Comparison of ENCODE assay signal across 15 cellular contexts in the genomic region with DNA sequence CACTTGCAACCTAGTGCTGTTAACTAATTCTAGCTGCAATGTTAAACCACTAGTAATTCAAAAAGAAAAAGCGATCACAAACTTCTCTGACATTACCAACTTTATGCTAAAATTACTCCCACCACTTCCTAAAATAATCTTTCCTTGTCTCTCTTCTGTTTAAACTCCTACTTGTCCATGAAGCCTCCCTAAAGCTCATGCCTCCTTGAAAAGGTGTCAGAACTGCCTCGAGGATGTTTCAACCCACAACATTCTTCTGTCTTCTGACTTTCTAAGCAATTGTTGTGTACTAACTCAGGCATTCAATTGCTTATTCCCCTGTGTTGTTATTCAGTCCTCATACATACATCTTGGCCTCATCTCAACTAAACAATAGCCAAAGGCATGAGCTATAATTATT. TPM values are rescaled to one million over a fixed set of nuclear protein-coding genes. Genes with fewer than 3 reads are reported as not detected.
A peak's percentile ranks its signal among the peaks of the same experiment; 100 is the strongest.
DNase-seq lines count a peak whose midpoint lies in the region; ATAC-seq and TF ChIP-seq lines count a peak whose summit lies in the region.
"Had no signal": no experiment of that assay in that cellular context is flagged by ENCODE, and none has a peak within 500 bp of the region (broad histone marks: within the 10 kb centered on the region; RNA-seq: fewer than 3 reads in every experiment).

No MANE protein-coding gene starts in this region.

- no peak for DNase-seq in activated CD8-positive, alpha-beta memory T cell treated with anti-CD3 and anti-CD28 coated beads, Interleukin-2, amount 10 ng/mL, durations not matched to agents 7 days and 5 days
- DNase-seq in activated CD8-positive, alpha-beta memory T cell treated with anti-CD3 and anti-CD28 coated beads, Interleukin-2, amount 50 U/mL, for 4 hours, result no peak
- no peak for DNase-seq in central memory CD8-positive, alpha-beta T cell (ENCODE audit: low spot score in 2 of 2)
- DNase-seq in gastrocnemius medialis (no peak), 8988T (no peak)
- DNase-seq: ACHN; activated CD8-positive, alpha-beta memory T cell treated with anti-CD3 and anti-CD28 coated beads for 24 hours; cortex of kidney; MG63; NCI-H2171 treated with DMSO at 0.1 percent for 48 hours; ovary; upper lobe of left lung had no signal

- TF ChIP-seq CTCF in gastrocnemius medialis (IDR thresholded peaks at IDR 0.05 in 4 of 5, conservative IDR thresholded peaks at IDR 0.05 in 1 of 5), result no peak

- H3K9me3 ChIP-seq in KOPT-K1 (ENCODE audit: insufficient read depth, low read length, poor library complexity, severe bottlenecking) (no peaks in the 10 kb centered on the region), gastrocnemius medialis (no peaks in the 10 kb centered on the region)
- H3K9me3 ChIP-seq: MG63, ovary, upper lobe of left lung had no signal

- no peak for ATAC-seq in activated CD8-positive, alpha-beta memory T cell treated with anti-CD3 and anti-CD28 coated beads, Interleukin-2, amount 10 ng/mL, durations not matched to agents 7 days and 5 days
- ATAC-seq in central memory CD8-positive, alpha-beta T cell (replicated peaks; ENCODE audit: extremely low read depth, poor library complexity, severe bottlenecking), result no peak
- no peak for ATAC-seq in gastrocnemius medialis
- ATAC-seq in HG03460 (IDR thresholded peaks at IDR 0.05; ENCODE audit: unreplicated experiment), result no peak
- no peak for ATAC-seq in GM19452 (IDR thresholded peaks at IDR 0.05; ENCODE audit: unreplicated experiment)

- H3K36me3 Mint-ChIP-seq in activated CD8-positive, alpha-beta memory T cell treated with anti-CD3 and anti-CD28 coated beads, Interleukin-2, amount 10 ng/mL, durations not matched to agents 7 days and 5 days, result peaks cover 40% of the 10 kb centered on the region
- peaks cover 1% of the 10 kb centered on the region for H3K36me3 Mint-ChIP-seq in central memory CD8-positive, alpha-beta T cell (ENCODE audit: insufficient read depth)

- no peak for TF ChIP-seq POLR2A in gastrocnemius medialis (IDR thresholded peaks at IDR 0.05)

- no peaks in the 10 kb centered on the region for H3K9me3 Mint-ChIP-seq in activated CD8-positive, alpha-beta memory T cell treated with anti-CD3 and anti-CD28 coated beads, Interleukin-2, amount 10 ng/mL, durations not matched to agents 7 days and 5 days (ENCODE audit: low read depth)
- H3K9me3 Mint-ChIP-seq in central memory CD8-positive, alpha-beta T cell, result no peaks in the 10 kb centered on the region

- peak overlapping the region; percentile 26 for H3K4me3 Mint-ChIP-seq in activated CD8-positive, alpha-beta memory T cell treated with anti-CD3 and anti-CD28 coated beads, Interleukin-2, amount 10 ng/mL, durations not matched to agents 7 days and 5 days
- peak overlapping the region; percentile 1 for H3K4me3 Mint-ChIP-seq in central memory CD8-positive, alpha-beta T cell

- peak overlapping the region; percentile 51 for H3K27ac ChIP-seq in KOPT-K1 (ENCODE audit: low read depth, low read length, poor library complexity, severe bottlenecking)
- peak overlapping the region; percentile 66 to 89 (median 78) for H3K27ac ChIP-seq in gastrocnemius medialis
- H3K27ac ChIP-seq: ovary had no signal

- no peak overlapping the region for H3K4me3 ChIP-seq in gastrocnemius medialis
- H3K4me3 ChIP-seq: MG63, ovary, upper lobe of left lung had no signal

- intact Hi-C loops in gastrocnemius medialis (cut with DNase I; ENCODE audit: low total_unique reads), result no loop called here

- peak overlapping the region; percentile 82 for H3K27ac Mint-ChIP-seq in activated CD8-positive, alpha-beta memory T cell treated with anti-CD3 and anti-CD28 coated beads, Interleukin-2, amount 10 ng/mL, durations not matched to agents 7 days and 5 days
- H3K27ac Mint-ChIP-seq in central memory CD8-positive, alpha-beta T cell (ENCODE audit: low read depth), result peak overlapping the region; percentile 2

- no peaks in the 10 kb centered on the region for H3K27me3 Mint-ChIP-seq in activated CD8-positive, alpha-beta memory T cell treated with anti-CD3 and anti-CD28 coated beads, Interleukin-2, amount 10 ng/mL, durations not matched to agents 7 days and 5 days
- no peaks in the 10 kb centered on the region for H3K27me3 Mint-ChIP-seq in central memory CD8-positive, alpha-beta T cell

- in situ Hi-C loops in gastrocnemius medialis (cut with MboI; ENCODE audit: low sequenced_read_pairs in 4 of 4), result loop anchor here in 2 of 4 donors (5.0 to 25.0 kb wide), 2 partner anchors 43 to 413 kb away; a partner anchor contains a TSS

- no peaks in the 10 kb centered on the region for H3K27me3 ChIP-seq in gastrocnemius medialis
- H3K27me3 ChIP-seq: MG63, ovary, upper lobe of left lung had no signal

- peaks cover 82% of the 10 kb centered on the region for H3K4me1 Mint-ChIP-seq in activated CD8-positive, alpha-beta memory T cell treated with anti-CD3 and anti-CD28 coated beads, Interleukin-2, amount 10 ng/mL, durations not matched to agents 7 days and 5 days
- H3K4me1 Mint-ChIP-seq in central memory CD8-positive, alpha-beta T cell, result peaks cover 85% of the 10 kb centered on the region

- CTCF ChIA-PET in activated CD8-positive, alpha-beta memory T cell treated with anti-CD3 and anti-CD28 coated beads, Interleukin-2, amount 10 ng/mL, durations not matched to agents 7 days and 5 days (lab: Charles Lee), result interaction anchor here (1.4 to 13.8 kb wide), 8 partner anchors 14 to 54 kb away, joined by 4 to 186 read pairs (median 10); no protein-coding TSS in a partner anchor

- H3K36me3 ChIP-seq in KOPT-K1 (ENCODE audit: insufficient read depth, low read length) (no peaks in the 10 kb centered on the region), gastrocnemius medialis (no peaks in the 10 kb centered on the region)
- H3K36me3 ChIP-seq: MG63, ovary, upper lobe of left lung had no signal

- peaks cover 14 to 50% of the 10 kb centered on the region in 2 donors for H3K4me1 ChIP-seq in gastrocnemius medialis

RNA-seq across cellular contexts. Expression of a gene that starts 5.9 kb away (rescaled TPM):
- total RNA-seq in activated CD8-positive, alpha-beta memory T cell treated with anti-CD3 and anti-CD28 coated beads, Interleukin-2, amount 10 ng/mL, durations not matched to agents 7 days and 5 days, result 100 to 1,000 TPM; 111 to 156 TPM
- 10 to 100 TPM; 10.7 to 30.3 (median 16.2) TPM for total RNA-seq in gastrocnemius medialis

RNA-seq across cellular contexts. Expression of a gene that starts 52.5 kb away (rescaled TPM):
- total RNA-seq in activated CD8-positive, alpha-beta memory T cell treated with anti-CD3 and anti-CD28 coated beads, Interleukin-2, amount 10 ng/mL, durations not matched to agents 7 days and 5 days, result 1 to 10 TPM; 5.4 to 7.3 TPM
- 1 to 10 TPM; 2.9 to 7.2 (median 4.1) TPM for total RNA-seq in gastrocnemius medialis
